ENCODE assay signal across 9 cellular contexts in genomic region chr20:24160563-24161355, GRCh38.
DNase-seq lines count a peak whose midpoint lies in the region; TF ChIP-seq lines count a peak whose summit lies in the region.
"Had no signal": no experiment of that assay in that cellular context is flagged by ENCODE, and none has a peak within 500 bp of the region (broad histone marks: within the 10 kb centered on the region; RNA-seq: fewer than 3 reads in every experiment).

No MANE protein-coding gene starts in this region.

- DNase-seq in COLO668 (lab: John Stamatoyannopoulos, UW; ENCODE audit: unreplicated experiment) (peak; percentile 10), H4 (ENCODE audit: low spot score) (peak; percentile 21), RPMI7951 (ENCODE audit: low read depth) (peak; percentile 84), fibroblast of mammary gland (ENCODE audit: low read depth) (peak; percentile 61), NCI-H128 (lab: John Stamatoyannopoulos, UW; ENCODE audit: unreplicated experiment) (no peak)
- DNase-seq in activated CD4-positive, CD25-positive, alpha-beta regulatory T cell treated with anti-CD3 and anti-CD28 coated beads, Interleukin-2, amount 50 U/mL, for 72 hours = no peak
- no peak for DNase-seq in effector CD8-positive, alpha-beta T cell (lab: John Stamatoyannopoulos, UW)

- no peak for TF ChIP-seq EP300 in neural cell (conservative IDR thresholded peaks at IDR 0.05; ENCODE audit: poor library complexity, severe bottlenecking)

- no peak overlapping the region for H3K27ac ChIP-seq in neural cell (ENCODE audit: low read length)
- H3K27ac ChIP-seq: skin epidermis had no signal

- no peaks in the 10 kb centered on the region for H3K9me3 ChIP-seq in neural cell (ENCODE audit: low read length)

- TF ChIP-seq CTCF in fibroblast of mammary gland (conservative IDR thresholded peaks at IDR 0.05; ENCODE audit: control insufficient read depth, insufficient read depth, low read depth, low read length) = peak; percentile 75
- TF ChIP-seq CTCF in neural cell (IDR thresholded peaks at IDR 0.05; ENCODE audit: poor library complexity, severe bottlenecking) = peak; percentile 74

- H3F3A ChIP-seq in neural cell (ENCODE audit: insufficient read depth, low read length, poor library complexity, severe bottlenecking) = no peaks in the 10 kb centered on the region

- no peaks in the 10 kb centered on the region for H3K36me3 ChIP-seq in neural cell (ENCODE audit: insufficient read depth, low read length)

- no peaks in the 10 kb centered on the region for H3K9me2 ChIP-seq in neural cell (ENCODE audit: insufficient read depth, low read length)

- H3K79me2 ChIP-seq in neural cell (replicated peaks; ENCODE audit: insufficient read depth, low read length) = no peaks in the 10 kb centered on the region

- no peak overlapping the region for H3K4me3 ChIP-seq in fibroblast of mammary gland (ENCODE audit: control insufficient read depth, low read depth, low read length)
- no peak overlapping the region for H3K4me3 ChIP-seq in neural cell (ENCODE audit: low read length)
- H3K4me3 ChIP-seq: skin epidermis had no signal

- no peak overlapping the region for H3K4me2 ChIP-seq in neural cell (ENCODE audit: low read length)

- H3K27me3 ChIP-seq in neural cell (ENCODE audit: insufficient read depth, low read depth, low read length) = no peaks in the 10 kb centered on the region

- no peak overlapping the region for H3K9ac ChIP-seq in neural cell (ENCODE audit: low read length)

- H2AFZ ChIP-seq in neural cell (ENCODE audit: low read depth, low read length) = no peak overlapping the region

- no peaks in the 10 kb centered on the region for H4K20me1 ChIP-seq in neural cell (ENCODE audit: insufficient read depth)

- TF ChIP-seq RAD21 in neural cell (conservative IDR thresholded peaks at IDR 0.05) = peak; percentile 67

TF ChIP-seq in neural cell, 6 proteins besides CTCF, POLR2A, EP300 and RAD21:
- TF ChIP-seq SMC3 (conservative IDR thresholded peaks at IDR 0.05; ENCODE audit: poor library complexity) (peak; percentile 79), MXI1 (conservative IDR thresholded peaks at IDR 0.05; ENCODE audit: poor library complexity, severe bottlenecking) (no peak)

Comparison
In these comparisons a context has a peak if more than half of its experiments do, and no peak if none do; other contexts are left out.
1. DNase-seq: peak in COLO668 (single experiment), H4 (single experiment), RPMI7951 (single experiment) and fibroblast of mammary gland (single experiment); none in activated CD4-positive, CD25-positive, alpha-beta regulatory T cell treated with anti-CD3 and anti-CD28 coated beads, Interleukin-2, amount 50 U/mL, for 72 hours (single experiment), NCI-H128 (single experiment) and effector CD8-positive, alpha-beta T cell (single experiment).